Comparison of ENCODE assay signal across 1 cellular context in genomic region chr5:173946353-173946752, GRCh38.
TF ChIP-seq lines count a peak whose summit lies in the region.

No MANE protein-coding gene starts in this region.

TF ChIP-seq in HepG2, 621 proteins besides CTCF, POLR2A, EP300 and RAD21 (continues in another document):
- TF ChIP-seq ZNF30 (CRISPR knock-in tag; IDR thresholded peaks at IDR 0.05) (no peak), MIXL1 (CRISPR knock-in tag; IDR thresholded peaks at IDR 0.05) (peak; percentile 66; the same call in 1 of the 2 replicates), ZNF569 (CRISPR knock-in tag; IDR thresholded peaks at IDR 0.05; ENCODE audit: borderline replicate concordance) (no peak), ONECUT2 (CRISPR knock-in tag; IDR thresholded peaks at IDR 0.05) (0 out of 2 replicates have a peak, but pooled peaks have one; percentile 33), TEAD3 (CRISPR knock-in tag; optimal IDR thresholded peaks at IDR 0.05; ENCODE audit: borderline replicate concordance) (peak; percentile 41), MED13 (CRISPR knock-in tag; IDR thresholded peaks at IDR 0.05) (no peak), REXO4 (CRISPR knock-in tag; IDR thresholded peaks at IDR 0.05; ENCODE audit: borderline replicate concordance) (no peak), ZMYM4 (CRISPR knock-in tag; IDR thresholded peaks at IDR 0.05) (peak; percentile 56; the same call in 1 of the 2 replicates), HDAC2 (CRISPR knock-in tag; IDR thresholded peaks at IDR 0.05) (0 out of 2 replicates have a peak, but pooled peaks have one; percentile 31), KLF16 (CRISPR knock-in tag; IDR thresholded peaks at IDR 0.05) (0 out of 4 replicates have a peak, but pooled peaks of 1 of the 2 experiments have one; percentile 2), ARID5B (CRISPR knock-in tag; IDR thresholded peaks at IDR 0.05) (peak; percentile 75), ZNF780A (CRISPR knock-in tag; IDR thresholded peaks at IDR 0.05) (no peak), ZNF264 (CRISPR knock-in tag; IDR thresholded peaks at IDR 0.05) (peak; percentile 57; the same call in 1 of the 2 replicates), ZBTB7A (CRISPR knock-in tag; IDR thresholded peaks at IDR 0.05) (no peak), RXRB (CRISPR knock-in tag; IDR thresholded peaks at IDR 0.05; ENCODE audit: borderline replicate concordance) (0 out of 2 replicates have a peak, but pooled peaks have one; percentile 2), ZNF329 (CRISPR knock-in tag; IDR thresholded peaks at IDR 0.05; ENCODE audit: low read depth) (no peak), FOXJ3 (CRISPR knock-in tag; IDR thresholded peaks at IDR 0.05; ENCODE audit: borderline replicate concordance) (0 out of 2 replicates have a peak, but pooled peaks have one; percentile 42), SOX5 (CRISPR knock-in tag; IDR thresholded peaks at IDR 0.05; ENCODE audit: borderline replicate concordance) (peak; percentile 31; the same call in 1 of the 2 replicates), POLR2AphosphoS2 (IDR thresholded peaks at IDR 0.05; ENCODE audit: low read depth, low read length) (no peak), MED1 (CRISPR knock-in tag; IDR thresholded peaks at IDR 0.05) (peak; percentile 53; the same call in 1 of the 2 replicates), FOXO1 (CRISPR knock-in tag; IDR thresholded peaks at IDR 0.05) (no peak), HDAC1 (CRISPR knock-in tag; IDR thresholded peaks at IDR 0.05) (peak; percentile 67), TEF (CRISPR knock-in tag; IDR thresholded peaks at IDR 0.05) (no peak), BCL6 (CRISPR knock-in tag; IDR thresholded peaks at IDR 0.05) (peak; percentile 33; the same call in 1 of the 2 replicates), SCMH1 (CRISPR knock-in tag; IDR thresholded peaks at IDR 0.05; ENCODE audit: borderline replicate concordance) (no peak), TCF7 (IDR thresholded peaks at IDR 0.05; ENCODE audit: low read depth) (no peak), HNF4G (IDR thresholded peaks at IDR 0.05; ENCODE audit: borderline replicate concordance, low read depth, low read length) (peak; percentile 89; the same call in 1 of the 2 replicates), HNF4G (CRISPR knock-in tag; IDR thresholded peaks at IDR 0.05; ENCODE audit: borderline replicate concordance, low read depth) (0 out of 2 replicates have a peak, but pooled peaks have one; percentile 55), EZH2 (conservative IDR thresholded peaks at IDR 0.05; ENCODE audit: low read depth, low read length) (no peak), NCOA2 (CRISPR knock-in tag; IDR thresholded peaks at IDR 0.05) (peak; percentile 41; the same call in 1 of the 2 replicates), ZSCAN9 (CRISPR knock-in tag; IDR thresholded peaks at IDR 0.05; ENCODE audit: borderline replicate concordance) (no peak), MEIS2 (CRISPR knock-in tag; IDR thresholded peaks at IDR 0.05) (0 out of 2 replicates have a peak, but pooled peaks have one; percentile 29), DMTF1 (CRISPR knock-in tag; IDR thresholded peaks at IDR 0.05) (no peak), SOX13 (IDR thresholded peaks at IDR 0.05) (no peak), SOX13 (CRISPR knock-in tag; conservative IDR thresholded peaks at IDR 0.05 in 1 of 2, IDR thresholded peaks at IDR 0.05 in 1 of 2) (peak in 1 of 2 experiments; percentile 63; a peak in 2 of 4 replicates), NCOA5 (CRISPR knock-in tag; IDR thresholded peaks at IDR 0.05) (no peak), ZNF784 (CRISPR knock-in tag; IDR thresholded peaks at IDR 0.05; ENCODE audit: borderline replicate concordance) (no peak), ZNF710 (CRISPR knock-in tag; IDR thresholded peaks at IDR 0.05; ENCODE audit: borderline replicate concordance) (peak; percentile 62; the same call in 1 of the 2 replicates), ZBTB39 (CRISPR knock-in tag; IDR thresholded peaks at IDR 0.05) (no peak), POGZ (CRISPR knock-in tag; IDR thresholded peaks at IDR 0.05) (peak; percentile 59; the same call in 1 of the 2 replicates), NONO (IDR thresholded peaks at IDR 0.05) (no peak), NONO (CRISPR knock-in tag; conservative IDR thresholded peaks at IDR 0.05) (0 out of 2 replicates have a peak, but pooled peaks have one; percentile 28), ZHX1 (CRISPR knock-in tag; IDR thresholded peaks at IDR 0.05; ENCODE audit: low read depth) (no peak), BRD4 (CRISPR knock-in tag; IDR thresholded peaks at IDR 0.05) (no peak), ZNF790 (CRISPR knock-in tag; IDR thresholded peaks at IDR 0.05; ENCODE audit: borderline replicate concordance) (no peak), KLF9 (CRISPR knock-in tag; IDR thresholded peaks at IDR 0.05; ENCODE audit: low read depth) (no peak), PRDM10 (CRISPR knock-in tag; IDR thresholded peaks at IDR 0.05; ENCODE audit: low read depth) (no peak)
